In genomic region chr9:101957705-101958104, GRCh38 we compare ENCODE assay signal across 22 cellular contexts.
"Had no signal": no experiment of that assay in that cellular context is flagged by ENCODE, and none has a peak within 500 bp of the region (broad histone marks: within the 10 kb centered on the region; RNA-seq: fewer than 3 reads in every experiment).

No MANE protein-coding gene starts in this region.

- H3K9me3 ChIP-seq: ovary, psoas muscle, right lobe of liver, sigmoid colon, stomach, thoracic aorta, tibial artery, upper lobe of left lung, vagina had no signal

- H3K9ac ChIP-seq: neural progenitor cell had no signal

- H3K4me3 ChIP-seq: neural progenitor cell, ovary, psoas muscle, right lobe of liver, sigmoid colon, stomach, thoracic aorta, tibial artery, upper lobe of left lung, vagina had no signal

- H2AFZ ChIP-seq: neural progenitor cell had no signal

- DNase-seq: naive thymus-derived CD4-positive, alpha-beta T cell; natural killer cell; occipital lobe; ovary; psoas muscle; right cardiac atrium; right lobe of liver; sigmoid colon; small intestine; stimulated activated CD4-positive, alpha-beta T cell treated with anti-CD3 and anti-CD28 coated beads, Interleukin-15, amount 100 ng/mL, for 24 hours; stimulated activated CD4-positive, alpha-beta T cell treated with anti-CD3 and anti-CD28 coated beads, Interleukin-2, amount 100 ng/mL, for 24 hours; stimulated activated CD4-positive, alpha-beta T cell treated with anti-CD3 and anti-CD28 coated beads, Interleukin-2, amount 100 ng/mL, for 48 hours; stimulated activated CD4-positive, alpha-beta T cell treated with anti-CD3 and anti-CD28 coated beads, Interleukin-4, amount 100 ng/mL, for 24 hours; stimulated activated naive B cell treated with anti-CD40 and anti-IgM and Interleukin-4, amounts not matched to agents 10 μg/mL and 1 μg/mL and 100 μg/mL, for 72 hours; stimulated activated naive CD4-positive, alpha-beta T cell treated with Interleukin-2 at 50 U/mL for 16 hours; stomach; tibial artery; trophoblast cell; upper lobe of left lung had no signal

- H3K4me1 ChIP-seq: neural progenitor cell, psoas muscle, right lobe of liver, sigmoid colon, stomach, tibial artery, upper lobe of left lung, vagina had no signal

- H3K27ac ChIP-seq: neural progenitor cell, ovary, psoas muscle, right lobe of liver, sigmoid colon, stomach, thoracic aorta, tibial artery, upper lobe of left lung, vagina had no signal

- H3K36me3 ChIP-seq: neural progenitor cell, ovary, right lobe of liver, sigmoid colon, stomach, thoracic aorta, tibial artery, upper lobe of left lung, vagina had no signal

- H3K4me2 ChIP-seq: neural progenitor cell had no signal

- H3K27me3 ChIP-seq: neural progenitor cell, ovary, right lobe of liver, sigmoid colon, stomach, tibial artery, upper lobe of left lung, vagina had no signal
